8 cellular contexts compared by ENCODE assay signal in genomic region chr6:30719791-30720737, GRCh38. TPM values are rescaled to one million over a fixed set of nuclear protein-coding genes. Genes with fewer than 3 reads are reported as not detected.
DNase-seq lines count a peak whose midpoint lies in the region; ATAC-seq and TF ChIP-seq lines count a peak whose summit lies in the region.

TSS of gene TUBB (plus strand) at chr6:30720352. CDS start at chr6:30720507, 155 bp downstream.

- H3K4me3 ChIP-seq in thoracic aorta = peak within 1 kb of the TSS; percentile 93

- no peaks in the 10 kb centered on the region for H3K27me3 ChIP-seq in thoracic aorta (replicated peaks; ENCODE audit: insufficient read depth)

- no peaks in the 10 kb centered on the region for H3K9me3 Mint-ChIP-seq in osteocyte (ENCODE audit: unreplicated experiment)

- ATAC-seq in HG02588 (IDR thresholded peaks at IDR 0.05; ENCODE audit: unreplicated experiment) (peak; percentile 49), thoracic aorta (ENCODE audit: insufficient number of reproducible peaks, low FRiP score, low read depth) (peak; percentile 37)

- peaks cover 22% of the 10 kb centered on the region for H3K36me3 ChIP-seq in thoracic aorta

- H3K9me3 ChIP-seq in thoracic aorta = no peaks in the 10 kb centered on the region

- peaks cover 11 to 58% of the 10 kb centered on the region in 2 donors for H3K4me1 ChIP-seq in thoracic aorta (ENCODE audit: control insufficient read depth in 1 of 2, low read depth in 2 of 2)

- H3K4me3 Mint-ChIP-seq in osteocyte (ENCODE audit: unreplicated experiment) = peak within 1 kb of the TSS; percentile 96

- H3K27me3 Mint-ChIP-seq in osteocyte (ENCODE audit: unreplicated experiment) = no peaks in the 10 kb centered on the region

- H3K36me3 Mint-ChIP-seq in osteocyte (ENCODE audit: unreplicated experiment) = peaks cover 40% of the 10 kb centered on the region

- DNase-seq in GM04504 (ENCODE audit: low read depth) = peak; percentile 94
- peak; percentile 96 for DNase-seq in NCI-H1436 (lab: John Stamatoyannopoulos, UW)
- peak; percentile 96 for DNase-seq in SW480 (ENCODE audit: low spot score)
- DNase-seq in activated naive CD8-positive, alpha-beta T cell treated with anti-CD3 and anti-CD28 coated beads, Interleukin-2, amount 50 U/mL, for 16 hours (ENCODE audit: low read depth, low spot score) = peak; percentile 88
- peak; percentile 95 to 100 (median 99) for DNase-seq in head of caudate nucleus
- DNase-seq in osteocyte (ENCODE audit: extremely low spot score, unreplicated experiment) = peak; percentile 98
- DNase-seq in thoracic aorta (ENCODE audit: low spot score) = peak; percentile 87

- H3K27ac ChIP-seq in thoracic aorta = peak within 1 kb of the TSS; percentile 92

- intact Hi-C loops in head of caudate nucleus (cut with DNase I) = loop anchor here (5.0 kb wide), 1 partner anchor 103 kb away; the partner anchor contains the start of genes MRPS18B and PPP1R10

- H3K27ac Mint-ChIP-seq in osteocyte (ENCODE audit: unreplicated experiment) = peak within 1 kb of the TSS; percentile 96

- no peak for TF ChIP-seq CTCF in osteocyte (IDR thresholded peaks at IDR 0.05)
- no peak for TF ChIP-seq CTCF in thoracic aorta (IDR thresholded peaks at IDR 0.05)

- peaks cover 60% of the 10 kb centered on the region for H3K4me1 Mint-ChIP-seq in osteocyte (ENCODE audit: unreplicated experiment)

RNA-seq across cellular contexts. Expression of gene TUBB, which starts in this region (rescaled TPM):
- total RNA-seq in osteocyte (725 and 729 TPM in 2 replicates), thoracic aorta (100 to 1,000 TPM; 172 to 243 TPM)

Comparison
In these comparisons a context has a peak if more than half of its experiments do, and no peak if none do; other contexts are left out.
1. Peak in every context shown above with its lines: DNase-seq, ATAC-seq, H3K4me3 ChIP-seq and H3K27ac ChIP-seq.